In the genomic region with DNA sequence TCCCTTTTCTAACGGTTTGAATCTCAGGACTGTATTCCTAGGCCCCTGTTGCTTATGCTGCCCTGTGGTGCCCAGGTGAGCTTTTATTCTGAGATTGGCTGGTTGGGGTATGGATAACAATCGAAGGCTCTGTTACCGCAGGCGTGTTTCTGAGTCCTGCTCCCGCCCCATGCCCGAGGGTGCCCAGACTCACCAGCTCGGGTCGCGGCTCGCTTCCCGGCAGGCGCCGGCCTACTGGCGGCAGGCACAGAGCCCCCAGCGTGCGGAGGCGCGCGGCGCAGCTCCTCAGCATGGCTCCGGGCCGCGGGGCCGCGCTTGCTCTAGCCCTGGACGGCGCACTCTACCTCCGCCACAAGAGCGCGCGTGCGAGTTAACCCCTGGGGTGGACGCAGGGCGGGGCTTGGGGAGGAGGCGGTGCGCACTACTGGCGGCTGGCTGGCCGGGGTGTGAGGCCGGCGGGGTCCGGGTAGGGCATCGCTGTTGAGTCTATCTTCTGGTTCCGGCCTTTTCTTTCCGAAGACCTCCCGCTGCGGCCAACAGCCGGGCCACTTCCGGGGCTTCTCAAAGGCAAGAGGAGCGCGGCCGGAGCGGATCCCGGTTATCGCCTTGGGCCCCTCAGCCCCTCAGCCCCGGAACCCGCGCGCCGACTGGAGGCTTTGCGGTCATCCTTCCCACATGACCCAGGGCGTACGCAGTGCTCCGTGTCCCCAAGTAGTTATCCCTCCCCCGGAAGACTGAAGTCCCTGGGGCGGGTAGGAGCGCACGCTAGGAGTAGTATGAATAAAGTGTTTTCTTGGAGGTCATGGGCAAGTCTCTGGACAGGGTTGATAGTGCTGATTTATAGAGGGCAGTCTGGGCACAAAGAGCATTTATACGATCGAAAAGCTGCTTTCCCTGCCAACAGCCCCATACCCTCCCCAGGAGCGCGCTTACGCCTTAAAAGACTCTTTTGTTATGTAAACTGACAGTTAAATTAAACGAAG, we compare ENCODE assay signal across 9 cellular contexts. TPM values are rescaled to one million over a fixed set of nuclear protein-coding genes. Genes with fewer than 3 reads are reported as not detected.
A peak's percentile ranks its signal among the peaks of the same experiment; 100 is the strongest.
DNase-seq lines count a peak whose midpoint lies in the region; ATAC-seq, FAIRE-seq and TF ChIP-seq lines count a peak whose summit lies in the region.
"Had no signal": no experiment of that assay in that cellular context is flagged by ENCODE, and none has a peak within 500 bp of the region (broad histone marks: within the 10 kb centered on the region; RNA-seq: fewer than 3 reads in every experiment).

A gene (minus strand): TSS at position 345 of the 983 bp plus-strand sequence. CDS start 53 bp downstream, at position 292.

- peak within 1 kb of the TSS; percentile 60 for H3K4me3 ChIP-seq in BE2C (ENCODE audit: low read depth, low read length)
- H3K4me3 ChIP-seq in H1 (ENCODE audit: extremely low read depth in 1 of 4, insufficient read depth in 2 of 4, low read depth in 3 of 4, low read length in 4 of 4) = peak within 1 kb of the TSS; percentile 60 to 85 (median 74)
- H3K4me3 ChIP-seq in mesendoderm (ENCODE audit: low read length) = peak within 1 kb of the TSS; percentile 67

- H2AK5ac ChIP-seq in H1 (ENCODE audit: low read depth, low read length) = no peak within 1 kb of the TSS
- H2AK5ac ChIP-seq in mesendoderm (ENCODE audit: low read length) = no peak within 1 kb of the TSS

- peak; percentile 97 for ATAC-seq in HG03439 (IDR thresholded peaks at IDR 0.05; ENCODE audit: unreplicated experiment)

- no peak for FAIRE-seq in H1 (lab: Jason Lieb, UNC)
- FAIRE-seq: endometrium had no signal

- H3K4ac ChIP-seq in H1 (replicated peaks; ENCODE audit: insufficient read length, low read depth, low read length) = peak within 1 kb of the TSS; percentile 79
- H3K4ac ChIP-seq in mesendoderm (ENCODE audit: low read depth, low read length) = peak within 1 kb of the TSS; percentile 83

- H3K79me1 ChIP-seq in H1 (ENCODE audit: low read depth, low read length) = no peaks in the 10 kb centered on the region
- no peaks in the 10 kb centered on the region for H3K79me1 ChIP-seq in mesendoderm (ENCODE audit: low read length)

- peak within 1 kb of the TSS; percentile 92 for H2BK5ac ChIP-seq in H1 (ENCODE audit: low read depth, low read length)
- peak within 1 kb of the TSS; percentile 65 for H2BK5ac ChIP-seq in mesendoderm (ENCODE audit: low read length)

- no peak within 1 kb of the TSS for H2BK12ac ChIP-seq in H1 (ENCODE audit: low read depth, low read length)

- H4K8ac ChIP-seq in H1 (ENCODE audit: extremely low read depth, insufficient read depth, low read length) = peak within 1 kb of the TSS; percentile 97; the same call in 1 of the 2 replicates
- no peak within 1 kb of the TSS for H4K8ac ChIP-seq in mesendoderm (ENCODE audit: low read depth, low read length)

- H2BK15ac ChIP-seq in H1 (ENCODE audit: low read length) (peak within 1 kb of the TSS; percentile 92; the same call in 1 of the 2 replicates), mesendoderm (replicated peaks; ENCODE audit: low read depth) (peak within 1 kb of the TSS; percentile 76)

- TF ChIP-seq RAD21 in H1 (IDR thresholded peaks at IDR 0.05 in 1 of 2, conservative IDR thresholded peaks at IDR 0.05 in 1 of 2; ENCODE audit: low read depth in 2 of 2, low read length in 2 of 2) = peak; percentile 3 to 8; a peak in 2 of 4 replicates

- H3K23ac ChIP-seq in H1 (ENCODE audit: insufficient read length) (no peak within 1 kb of the TSS), mesendoderm (ENCODE audit: low read length) (no peak within 1 kb of the TSS)

- TF ChIP-seq CTCF in BE2C (IDR thresholded peaks at IDR 0.05; ENCODE audit: low read depth, low read length) (peak; percentile 22; the same call in 1 of the 2 replicates), H1 (IDR thresholded peaks at IDR 0.05; ENCODE audit: control extremely low read depth in 1 of 3, insufficient read depth in 1 of 3, low read depth in 1 of 3, low read length in 3 of 3) (peak in 1 of 3 experiments; percentile 27; a peak in 1 of 4 replicates)

- CTCF ChIA-PET in H1 (lab: Charles Lee; ENCODE audit: partially characterized antibody) = interaction anchor here (0.6 to 3.5 kb wide), 8 partner anchors 11 to 104 kb away, joined by 3 to 14 read pairs (median 4); no protein-coding TSS in a partner anchor

- H3K4me1 ChIP-seq in BE2C (peaks cover 3% of the 10 kb centered on the region), H1 (replicated peaks in 1 of 4; ENCODE audit: control insufficient read depth in 3 of 4, insufficient read depth in 4 of 4, low read length in 3 of 4) (peaks cover 0 to 6% (median 2%) of the 10 kb centered on the region in 4 experiments; a peak in 3 of 7 replicates), mesendoderm (ENCODE audit: control insufficient read depth, low read depth, low read length) (peaks cover 2% of the 10 kb centered on the region)

- WGBS in H1 (ENCODE audit: extremely low coverage in 1 of 2, insufficient coverage in 1 of 2, insufficient read length in 1 of 2, insufficient replicate concordance in 2 of 2, low coverage in 1 of 2, low lambda C conversion rate in 2 of 2, missing lambda C conversion rate in 1 of 2), 2 experiments = 2% methylated on average over 43 of the region's 73 CpGs; no CpG with 5 or more reads in 1 of the 2 experiments
- no CpG with 5 or more reads among the region's 73 CpGs for WGBS in mesendoderm (ENCODE audit: extremely low coverage, insufficient coverage, low lambda C conversion rate)

- H3K9me3 ChIP-seq in BE2C = 0 out of 2 replicates have a peak, but pooled peaks cover 5% of the 10 kb centered on the region
- H3K9me3 ChIP-seq in H1 (ENCODE audit: insufficient read depth in 2 of 2, low read depth in 1 of 2, low read length in 1 of 2) = peaks cover 16 to 23% of the 10 kb centered on the region in 2 experiments

- peak within 1 kb of the TSS; percentile 92 for H4K91ac ChIP-seq in H1 (replicated peaks; ENCODE audit: insufficient read length, low read length)

- H2BK120ac ChIP-seq in H1 (replicated peaks; ENCODE audit: low read depth, low read length) (peak within 1 kb of the TSS; percentile 67), mesendoderm (ENCODE audit: low read depth, low read length) (no peak within 1 kb of the TSS)

- H2BK20ac ChIP-seq in H1 (ENCODE audit: low read length) = no peak within 1 kb of the TSS; the same call in 1 of the 2 replicates

- peak within 1 kb of the TSS; percentile 91 for H3K18ac ChIP-seq in H1 (ENCODE audit: extremely low read depth, low read length)
- H3K18ac ChIP-seq in mesendoderm (ENCODE audit: low read length) = peak within 1 kb of the TSS; percentile 64

- POLR2A ChIA-PET in H1 (lab: Charles Lee; ENCODE audit: partially characterized antibody) = interaction anchor here (0.7 to 1.7 kb wide), 17 partner anchors 9 to 376 kb away, joined by 3 to 10 read pairs (median 3); a partner anchor contains a TSS

- TF ChIP-seq POLR2A in H1 (IDR thresholded peaks at IDR 0.05; ENCODE audit: control extremely low read depth in 1 of 2, low read depth in 2 of 2, low read length in 2 of 2) = peak; percentile 70 to 86

- H3K14ac ChIP-seq in H1 (ENCODE audit: insufficient read length) = no peak within 1 kb of the TSS

- peak; percentile 99 for DNase-seq in BE2C
- DNase-seq in GM19238 (ENCODE audit: insufficient read length, low spot score) = peak; percentile 95
- peak; percentile 98 for DNase-seq in NOMO-1 treated with DMSO at 0.1 percent for 48 hours (lab: John Stamatoyannopoulos, UW; ENCODE audit: unreplicated experiment)
- peak; percentile 90 to 97 (median 93) for DNase-seq in activated CD8-positive, alpha-beta memory T cell treated with anti-CD3 and anti-CD28 coated beads for 48 hours (ENCODE audit: low read depth in 2 of 3, low spot score in 2 of 3)
- peak; percentile 97 to 99 for DNase-seq in H1 (ENCODE audit: low read depth in 1 of 2, low spot score in 2 of 2)
- peak; percentile 99 for DNase-seq in mesendoderm
- peak; percentile 87 for DNase-seq in stimulated activated CD8-positive, alpha-beta memory T cell treated with anti-CD3 and anti-CD28 coated beads, Interleukin-12 subunit alpha, Interleukin-12 subunit beta, amount 100 ng/mL, for 4 hours (ENCODE audit: low read depth)

- H3K27me3 ChIP-seq in BE2C = peaks cover 9% of the 10 kb centered on the region; the same call in 1 of the 2 replicates
- no peaks in the 10 kb centered on the region for H3K27me3 ChIP-seq in H1 (replicated peaks in 1 of 4; ENCODE audit: control insufficient read depth in 3 of 4, extremely low read depth in 1 of 4, insufficient read depth in 3 of 4, low read length in 3 of 4)
- H3K27me3 ChIP-seq in mesendoderm (ENCODE audit: insufficient read depth, low read length, poor library complexity) = no peaks in the 10 kb centered on the region

- peak within 1 kb of the TSS; percentile 94 for H3K56ac ChIP-seq in H1 (replicated peaks; ENCODE audit: insufficient read length, low read depth, low read length)
- peak within 1 kb of the TSS; percentile 93 for H3K56ac ChIP-seq in mesendoderm (ENCODE audit: low read length)

- H4K5ac ChIP-seq in H1 (ENCODE audit: insufficient read length, low read depth, low read length) (peak within 1 kb of the TSS; percentile 90), mesendoderm (ENCODE audit: low read length) (no peak within 1 kb of the TSS)

- peaks cover 8% of the 10 kb centered on the region; the same call in 1 of the 2 replicates for H3K23me2 ChIP-seq in H1 (ENCODE audit: low read depth, low read length)

- TF ChIP-seq EP300 in H1 (IDR thresholded peaks at IDR 0.05; ENCODE audit: borderline replicate concordance in 1 of 2, low read depth in 2 of 2, low read length in 2 of 2) = peak in 1 of 2 experiments; percentile 44; a peak in 1 of 3 replicates

- H3K79me2 ChIP-seq in H1 (ENCODE audit: control insufficient read depth in 1 of 2, insufficient read depth in 2 of 2, low read length in 2 of 2) (peaks cover 0 to 4% of the 10 kb centered on the region in 2 experiments; a peak in 1 of 4 replicates), mesendoderm (ENCODE audit: control insufficient read depth, insufficient read depth, low read length) (no peaks in the 10 kb centered on the region)

- H3K9ac ChIP-seq in H1 (replicated peaks in 1 of 4; ENCODE audit: extremely low read depth in 1 of 4, low read depth in 3 of 4, low read length in 3 of 4) (peak within 1 kb of the TSS; percentile 75 to 84 (median 76)), mesendoderm (ENCODE audit: low read length) (peak within 1 kb of the TSS; percentile 85)

- no peaks in the 10 kb centered on the region for H4K20me1 ChIP-seq in H1 (replicated peaks in 1 of 2; ENCODE audit: control insufficient read depth in 1 of 2, insufficient read depth in 2 of 2, low read length in 2 of 2)

- H3K4me2 ChIP-seq in H1 (ENCODE audit: insufficient read depth in 1 of 2, low read depth in 2 of 2, low read length in 2 of 2) = peak within 1 kb of the TSS; percentile 48 to 85
- peak within 1 kb of the TSS; percentile 87 for H3K4me2 ChIP-seq in mesendoderm (ENCODE audit: low read length)

- H3K27ac ChIP-seq in H1 (ENCODE audit: low read depth, low read length) (peak within 1 kb of the TSS; percentile 87), mesendoderm (ENCODE audit: low read depth, low read length) (peak within 1 kb of the TSS; percentile 82)

- peak within 1 kb of the TSS; percentile 89 for H2AFZ ChIP-seq in H1 (ENCODE audit: low read length)

- peaks cover 7% of the 10 kb centered on the region for H3K36me3 ChIP-seq in BE2C
- H3K36me3 ChIP-seq in H1 (ENCODE audit: control insufficient read depth in 2 of 4, insufficient read depth in 4 of 4, low read length in 3 of 4) = peaks cover 0 to 21% (median 0%) of the 10 kb centered on the region in 4 experiments; a peak in 1 of 8 replicates
- no peaks in the 10 kb centered on the region for H3K36me3 ChIP-seq in mesendoderm (ENCODE audit: control insufficient read depth, insufficient read depth, low read length)

RNA-seq across cellular contexts. Expression of the gene that starts here (rescaled TPM):
- 8.2 TPM for polyA plus RNA-seq in BE2C (2012; ENCODE audit: insufficient read depth, insufficient read length, low read depth)
- total RNA-seq in H1 (2021; fragmentation: NEBNext Ultra II Directional; extraction: Animal tissue kit (Norgen Biotek cat#: 25700)) = 8.6 and 11.2 TPM in 2 replicates
- 5.6 and 9.9 TPM in 2 replicates for polyA plus RNA-seq in H1 (2011; rRNA removed)
- polyA plus RNA-seq in H1 (2011; cell fraction: cytosol; rRNA removed) = 10.7 TPM
- 7.8 TPM for polyA plus RNA-seq in H1 (2011; cell fraction: nucleus; rRNA removed)
- 8.3 to 11.7 TPM (median 10.2 TPM) in 4 replicates for polyA plus RNA-seq in H1 (2012, experiment 1 of 2)
- polyA plus RNA-seq in H1 (2012, experiment 2 of 2) = 3.9 TPM
- 18.4 TPM for polyA plus RNA-seq in H1 (2013, experiment 1 of 2)
- 17.3 TPM for polyA plus RNA-seq in H1 (2013, experiment 2 of 2)
- 6.0 and 7.4 TPM in 2 replicates for polyA minus RNA-seq in H1 (2011; rRNA and poly(A)+ RNA removed)
- polyA minus RNA-seq in H1 (2011; cell fraction: cytosol; rRNA and poly(A)+ RNA removed) = 3.4 TPM
- polyA minus RNA-seq in H1 (2011; cell fraction: nucleus; rRNA and poly(A)+ RNA removed) = 18.2 TPM
- 8.5 TPM for polyA plus RNA-seq in mesendoderm (2013, experiment 1 of 2)
- polyA plus RNA-seq in mesendoderm (2013, experiment 2 of 2) = 8.4 TPM

Comparison
In these comparisons a context has a peak if more than half of its experiments do, and no peak if none do; other contexts are left out.
1. Peak in every context shown above with its lines: DNase-seq, ATAC-seq, H3K4me3 ChIP-seq and H3K27ac ChIP-seq.